In genomic region chr1:65897485-65897884, GRCh38 we compare ENCODE assay signal across 27 cellular contexts.
"Had no signal": no experiment of that assay in that cellular context is flagged by ENCODE, and none has a peak within 500 bp of the region (broad histone marks: within the 10 kb centered on the region; RNA-seq: fewer than 3 reads in every experiment).

No MANE protein-coding gene starts in this region.

- ATAC-seq: stimulated activated effector memory CD8-positive, alpha-beta T cell treated with anti-CD3 and anti-CD28 coated beads, Interleukin-12 subunit alpha, Interleukin-12 subunit beta, amount 100 ng/mL, for 72 hours; stimulated activated memory B cell treated with anti-CD40 and anti-IgM and Interleukin-4, amounts not matched to agents 10 μg/mL and 1 μg/mL and 100 μg/mL, for 72 hours; stimulated activated naive B cell treated with anti-CD40 and anti-IgM and Interleukin-4, amounts not matched to agents 10 μg/mL and 1 μg/mL and 100 μg/mL, for 72 hours; stimulated activated naive CD8-positive, alpha-beta T cell treated with anti-CD3 and anti-CD28 coated beads, Interleukin-15, amount 100 ng/mL, for 72 hours; stimulated activated naive CD8-positive, alpha-beta T cell treated with anti-CD3 and anti-CD28 coated beads, Interleukin-15, Interleukin-2, amounts not matched to agents 100 U/mL and 50 U/mL, for 24 hours; upper lobe of right lung had no signal

- FAIRE-seq: urothelium cell line had no signal

- H3K27ac ChIP-seq: stomach, suprapubic skin, testis, thoracic aorta, thyroid gland, tibial artery, tibial nerve, transverse colon, upper lobe of left lung, upper lobe of right lung, uterus, vagina had no signal

- H3K9me3 ChIP-seq: stomach, suprapubic skin, testis, thoracic aorta, thyroid gland, tibial artery, upper lobe of left lung, upper lobe of right lung, uterus, vagina had no signal

- H3K36me3 ChIP-seq: stomach, suprapubic skin, thoracic aorta, thyroid gland, tibial artery, tibial nerve, transverse colon, upper lobe of left lung, upper lobe of right lung, uterus, vagina had no signal

- DNase-seq: stimulated activated CD4-positive, alpha-beta T cell treated with anti-CD3 and anti-CD28 coated beads, Interleukin-2, amount 100 ng/mL, for 48 hours; stimulated activated CD4-positive, alpha-beta T cell treated with anti-CD3 and anti-CD28 coated beads, Interleukin-4, amount 100 ng/mL, for 1 hour; stimulated activated CD4-positive, alpha-beta T cell treated with anti-CD3 and anti-CD28 coated beads, Interleukin-4, amount 100 ng/mL, for 24 hours; stimulated activated CD4-positive, alpha-beta T cell treated with anti-CD3 and anti-CD28 coated beads, Interleukin-4, amount 100 ng/mL, for 4 hours; stimulated activated CD8-positive, alpha-beta memory T cell treated with anti-CD3 and anti-CD28 coated beads, Interleukin-4, amount 100 ng/mL, for 48 hours; stimulated activated naive B cell treated with anti-CD40 and anti-IgM and Interleukin-4, amounts not matched to agents 10 μg/mL and 1 μg/mL and 100 μg/mL, for 72 hours; stimulated activated naive CD4-positive, alpha-beta T cell; stimulated activated naive CD4-positive, alpha-beta T cell treated with Interleukin-2 at 50 U/mL for 16 hours; stimulated activated naive CD8-positive, alpha-beta T cell treated with anti-CD3 and anti-CD28 coated beads, Interleukin-15, amount 100 ng/mL, for 72 hours; stimulated activated naive CD8-positive, alpha-beta T cell treated with anti-CD3 and anti-CD28 coated beads, Interleukin-15, Interleukin-2, amounts not matched to agents 100 U/mL and 50 U/mL, for 24 hours; stomach; substantia nigra; testis; thyroid gland; tibial artery; transverse colon; trophoblast cell; upper lobe of left lung; upper lobe of right lung; uterus had no signal

- H3K27me3 ChIP-seq: stomach, suprapubic skin, testis, thyroid gland, tibial artery, tibial nerve, transverse colon, upper lobe of left lung, upper lobe of right lung, uterus, vagina had no signal

- H3K4me1 ChIP-seq: stomach, suprapubic skin, testis, thyroid gland, tibial artery, tibial nerve, transverse colon, upper lobe of left lung, upper lobe of right lung, uterus, vagina had no signal

- H3K4me3 ChIP-seq: stomach, suprapubic skin, testis, thoracic aorta, thyroid gland, tibial artery, tibial nerve, transverse colon, upper lobe of left lung, upper lobe of right lung, uterus, vagina had no signal
